36 cellular contexts compared by ENCODE assay signal in the genomic region with DNA sequence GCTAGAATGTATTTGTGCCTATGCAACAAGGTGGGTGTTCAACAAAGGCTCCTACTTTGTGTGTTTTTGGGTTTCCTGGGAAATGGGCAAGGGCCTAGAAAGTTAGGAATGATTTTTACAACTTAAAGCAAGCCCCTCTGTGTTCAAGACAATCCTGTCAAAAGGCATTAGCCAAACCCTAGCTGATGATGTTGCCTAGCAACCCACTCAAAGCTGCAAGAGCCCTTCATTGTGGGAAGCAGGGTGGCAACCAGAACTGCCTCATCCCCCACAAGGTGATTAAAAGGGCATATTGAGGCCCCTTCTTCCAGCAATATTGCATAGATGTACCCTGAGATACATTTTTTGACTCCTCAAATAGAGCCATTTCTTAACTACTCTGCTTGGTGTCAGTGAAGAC. TPM values are rescaled to one million over a fixed set of nuclear protein-coding genes. Genes with fewer than 3 reads are reported as not detected.
DNase-seq lines count a peak whose midpoint lies in the region; ATAC-seq and TF ChIP-seq lines count a peak whose summit lies in the region.
"Had no signal": no experiment of that assay in that cellular context is flagged by ENCODE, and none has a peak within 500 bp of the region (broad histone marks: within the 10 kb centered on the region; RNA-seq: fewer than 3 reads in every experiment).

No MANE protein-coding gene starts in this region.

- H3K4me3 ChIP-seq in heart left ventricle (no peak overlapping the region), right cardiac atrium (ENCODE audit: low read length) (no peak overlapping the region), tibial nerve (no peak overlapping the region)
- H3K4me3 ChIP-seq: BLaER1 treated with 17β-estradiol and CSF1 and Interleukin-3, amounts not matched to agents 10 nM and 100 nM; breast epithelium; colonic mucosa; hepatocyte; SJCRH30 had no signal

- ATAC-seq in heart left ventricle (no peak), Right ventricle myocardium superior (ENCODE audit: poor library complexity) (no peak), right cardiac atrium (no peak), GM18520 (IDR thresholded peaks at IDR 0.05; ENCODE audit: unreplicated experiment) (no peak), GM18505 (IDR thresholded peaks at IDR 0.05; ENCODE audit: unreplicated experiment) (no peak)
- ATAC-seq: effector memory CD8-positive, alpha-beta T cell; HCT116; left colon; stimulated activated naive CD8-positive, alpha-beta T cell treated with anti-CD3 and anti-CD28 coated beads, Interleukin-15, amount 100 ng/mL, for 72 hours; WTC11 had no signal

- TF ChIP-seq EP300 in tibial nerve (IDR thresholded peaks at IDR 0.05), result no peak

- no peaks in the 10 kb centered on the region for H3K27me3 ChIP-seq in heart left ventricle
- no peaks in the 10 kb centered on the region for H3K27me3 ChIP-seq in right cardiac atrium (ENCODE audit: control insufficient read depth, insufficient read depth)
- no peaks in the 10 kb centered on the region for H3K27me3 ChIP-seq in tibial nerve
- H3K27me3 ChIP-seq: BLaER1 treated with 17β-estradiol and CSF1 and Interleukin-3, amounts not matched to agents 10 nM and 100 nM; breast epithelium; colonic mucosa; hepatocyte; SJCRH30 had no signal

- no peaks in the 10 kb centered on the region for H3K9me3 ChIP-seq in heart left ventricle
- H3K9me3 ChIP-seq in right cardiac atrium (ENCODE audit: control insufficient read depth, low read length), result no peaks in the 10 kb centered on the region
- H3K9me3 ChIP-seq in tibial nerve, result no peaks in the 10 kb centered on the region
- H3K9me3 ChIP-seq: BLaER1 treated with 17β-estradiol and CSF1 and Interleukin-3, amounts not matched to agents 10 nM and 100 nM; breast epithelium; Caco-2; colonic mucosa; SJCRH30 had no signal

- TF ChIP-seq CTCF in heart left ventricle (IDR thresholded peaks at IDR 0.05) (no peak), tibial nerve (IDR thresholded peaks at IDR 0.05) (no peak)

- no peak for TF ChIP-seq POLR2A in heart left ventricle (IDR thresholded peaks at IDR 0.05)
- no peak for TF ChIP-seq POLR2A in tibial nerve (IDR thresholded peaks at IDR 0.05)
- no peak for TF ChIP-seq POLR2A in GM18505 (IDR thresholded peaks at IDR 0.05; ENCODE audit: borderline replicate concordance, extremely low read depth, insufficient read depth, insufficient read length)

- DNase-seq in heart left ventricle (no peak), Right ventricle myocardium superior (no peak), NCI-H69 (lab: John Stamatoyannopoulos, UW) (peak; percentile 55), right cardiac atrium (no peak), tibial nerve (ENCODE audit: low spot score in 2 of 2) (no peak)
- DNase-seq in activated CD8-positive, alpha-beta memory T cell treated with anti-CD3 and anti-CD28 coated beads, Interleukin-2, amount 50 U/mL, for 4 hours, result no peak
- DNase-seq: ACHN; activated CD4-positive, alpha-beta T cell treated with anti-CD3 and anti-CD28 coated beads, Interleukin-2, amount 50 U/mL, for 1 hour; activated naive CD4-positive, alpha-beta T cell treated with anti-CD3 and anti-CD28 coated beads for 36 hours; activated T-cell treated with anti-CD3 and anti-CD28 coated beads, Interleukin-2, amount 50 U/mL, for 72 hours; Caco-2; colonic mucosa; effector memory CD8-positive, alpha-beta T cell; erythroblast; left colon; naive B cell; NCI-H1105 treated with DMSO at 0.1 percent for 48 hours; NCI-H2107; NCI-H510A treated with DMSO at 0.1 percent for 48 hours; occipital lobe; SJCRH30; small intestine; stimulated activated CD8-positive, alpha-beta memory T cell treated with anti-CD3 and anti-CD28 coated beads, Interleukin-4, amount 100 ng/mL, for 48 hours; stimulated activated naive CD8-positive, alpha-beta T cell treated with anti-CD3 and anti-CD28 coated beads, Interleukin-15, amount 100 ng/mL, for 72 hours; trophoblast cell had no signal

- H3K36me3 ChIP-seq in heart left ventricle, result peaks cover 0 to 89% (median 47%) of the 10 kb centered on the region in 9 donors
- peaks cover 0 to 73% (median 5%) of the 10 kb centered on the region in 3 donors for H3K36me3 ChIP-seq in tibial nerve
- H3K36me3 ChIP-seq: breast epithelium had no signal

- H3K4me1 ChIP-seq in heart left ventricle (peaks cover 3 to 57% (median 30%) of the 10 kb centered on the region in 12 donors), right cardiac atrium (ENCODE audit: control insufficient read depth, insufficient read depth, low read length) (peaks cover 9% of the 10 kb centered on the region), tibial nerve (peaks cover 0 to 66% (median 10%) of the 10 kb centered on the region in 4 donors)
- H3K4me1 ChIP-seq: breast epithelium, Caco-2, colonic mucosa had no signal

- intact Hi-C loops in heart left ventricle (cut with DNase I), result no loop called here
- intact Hi-C loops in Right ventricle myocardium superior (cut with DNase I), result no loop called here
- intact Hi-C loops in right cardiac atrium (cut with DNase I), result no loop called here

- peak overlapping the region in 10 of 12 donors; percentile 65 to 90 (median 82) for H3K27ac ChIP-seq in heart left ventricle
- peak overlapping the region; percentile 70 for H3K27ac ChIP-seq in right cardiac atrium (ENCODE audit: low read length)
- H3K27ac ChIP-seq in tibial nerve, result peak overlapping the region in 3 of 4 donors; percentile 32 to 78 (median 74)
- H3K27ac ChIP-seq: BLaER1 treated with 17β-estradiol and CSF1 and Interleukin-3, amounts not matched to agents 10 nM and 100 nM; colonic mucosa; hepatocyte; SJCRH30 had no signal

RNA-seq across cellular contexts. Expression of a gene that starts 16.0 kb away (rescaled TPM):
- total RNA-seq in heart left ventricle (10 to 100 TPM in 5 of 9 donors, 1 to 10 TPM in 4; 8.2 to 78.7 (median 13.0) TPM), Right ventricle myocardium superior (22.3 TPM), right cardiac atrium (10 to 100 TPM; 19.0 to 47.4 (median 34.4) TPM), tibial nerve (10 to 100 TPM in 3 of 4 donors, 1 to 10 TPM in 1; 8.4 to 25.3 (median 21.9) TPM)
- polyA plus RNA-seq in heart left ventricle (10 to 100 TPM in 1 of 2 donors, 1 to 10 TPM in 1; 7.6 to 12.2 TPM), right cardiac atrium (37.2 TPM)

RNA-seq across cellular contexts. Expression of a gene that starts 37.6 kb away (rescaled TPM):
- under 1 TPM in 4 of 9 donors, not detected in 5; 0.10 to 0.28 (median 0.12) TPM for total RNA-seq in heart left ventricle
- under 1 TPM in 1 of 2 donors, not detected in 1; 0.06 TPM for polyA plus RNA-seq in heart left ventricle
- 0.11 TPM for total RNA-seq in Right ventricle myocardium superior
- total RNA-seq in right cardiac atrium, result under 1 TPM in 2 of 4 donors, not detected in 2; 0.09 to 0.19 TPM
- 0.14 TPM for polyA plus RNA-seq in right cardiac atrium
- total RNA-seq in tibial nerve, result 1 to 10 TPM in 3 of 4 donors, under 1 TPM in 1; 0.84 to 1.4 (median 1.1) TPM
- total RNA-seq: Caco-2, Daoy, fibroblast of villous mesenchyme, hepatocyte, SJCRH30 had no signal
- polyA plus RNA-seq: hepatocyte had no signal

RNA-seq across cellular contexts. Expression of a gene that starts 45.3 kb away (rescaled TPM):
- total RNA-seq in heart left ventricle (not detected), Right ventricle myocardium superior (not detected), right cardiac atrium (not detected), tibial nerve (not detected)
- polyA plus RNA-seq in heart left ventricle (under 1 TPM in 1 of 2 donors, not detected in 1; 0.19 TPM), right cardiac atrium (0.14 TPM)
- total RNA-seq: activated naive CD4-positive, alpha-beta T cell treated with anti-CD3 and anti-CD28 coated beads for 36 hours; activated T-cell treated with anti-CD3 and anti-CD28 coated beads, Interleukin-2, amount 50 U/mL, for 72 hours; breast epithelium; Caco-2; colonic mucosa; Daoy; fibroblast of villous mesenchyme; hepatocyte; HT1080; left colon; MCF 10A; occipital lobe; SJCRH30 had no signal
- polyA plus RNA-seq: hepatocyte had no signal
